Comparison of ENCODE assay signal across 1 cellular context in genomic region chr1:95641386-95641785, GRCh38.
TF ChIP-seq lines count a peak whose summit lies in the region.

No MANE protein-coding gene starts in this region.

TF ChIP-seq in GM23338, 12 proteins besides CTCF, POLR2A, EP300 and RAD21 (continued from another document):
- TF ChIP-seq POLR2AphosphoS5 (IDR thresholded peaks at IDR 0.05; ENCODE audit: low read depth) (no peak), REST (IDR thresholded peaks at IDR 0.05; ENCODE audit: unreplicated experiment) (no peak), EZH2phosphoT487 (IDR thresholded peaks at IDR 0.05; ENCODE audit: unreplicated experiment) (no peak), ZNF331 (CRISPR knock-in tag; IDR thresholded peaks at IDR 0.05; ENCODE audit: low read depth) (no peak), ETS1 (IDR thresholded peaks at IDR 0.05) (no peak), JUNB (IDR thresholded peaks at IDR 0.05; ENCODE audit: unreplicated experiment) (no peak), CREB1 (CRISPR knock-in tag; IDR thresholded peaks at IDR 0.05; ENCODE audit: low read depth) (no peak)
